17 cellular contexts compared by ENCODE assay signal in the genomic region with DNA sequence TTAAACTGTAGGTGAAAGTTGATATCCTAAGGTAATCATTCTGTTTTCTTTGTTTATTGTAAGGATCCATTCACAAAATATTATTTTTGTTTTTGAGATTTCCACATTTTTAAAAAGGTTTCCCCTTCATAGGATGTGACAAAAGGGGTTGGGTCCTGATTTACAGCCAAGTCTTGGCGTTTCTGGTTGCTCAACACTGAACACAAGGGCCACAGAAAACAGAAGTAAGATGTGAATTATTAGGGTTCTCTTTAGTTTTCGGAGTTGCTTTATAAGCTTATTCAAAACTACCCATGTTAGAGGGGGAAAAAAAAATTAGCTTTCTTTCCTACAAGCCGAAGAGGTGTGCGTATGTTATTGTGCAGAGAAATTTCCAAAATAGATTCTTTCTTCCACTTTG.
"Had no signal": no experiment of that assay in that cellular context is flagged by ENCODE, and none has a peak within 500 bp of the region (broad histone marks: within the 10 kb centered on the region; RNA-seq: fewer than 3 reads in every experiment).

No MANE protein-coding gene starts in this region.

- H3K4me3 Mint-ChIP-seq: activated CD4-positive, alpha-beta memory T cell treated with anti-CD3 and anti-CD28 coated beads for 36 hours; activated CD8-positive, alpha-beta memory T cell treated with anti-CD3 and anti-CD28 coated beads, Interleukin-2, amount 10 ng/mL, durations not matched to agents 7 days and 5 days; activated naive CD4-positive, alpha-beta T cell treated with anti-CD3 and anti-CD28 coated beads, Interleukin-2, amount 10 ng/mL, durations not matched to agents 7 days and 5 days; immature natural killer cell; stimulated activated naive CD8-positive, alpha-beta T cell treated with anti-CD3 and anti-CD28 coated beads, Interleukin-15, amount 100 ng/mL, for 72 hours had no signal

- H3K36me3 Mint-ChIP-seq: activated CD4-positive, alpha-beta memory T cell treated with anti-CD3 and anti-CD28 coated beads for 36 hours; activated CD8-positive, alpha-beta memory T cell treated with anti-CD3 and anti-CD28 coated beads, Interleukin-2, amount 10 ng/mL, durations not matched to agents 7 days and 5 days; activated naive CD4-positive, alpha-beta T cell treated with anti-CD3 and anti-CD28 coated beads, Interleukin-2, amount 10 ng/mL, durations not matched to agents 7 days and 5 days; immature natural killer cell; type B pancreatic cell had no signal

- H3K9me3 Mint-ChIP-seq: activated CD4-positive, alpha-beta memory T cell treated with anti-CD3 and anti-CD28 coated beads for 36 hours; activated naive CD4-positive, alpha-beta T cell treated with anti-CD3 and anti-CD28 coated beads, Interleukin-2, amount 10 ng/mL, durations not matched to agents 7 days and 5 days; activated T-helper 2 cell treated with anti-CD3 and anti-CD28 coated beads, Interferon-gamma antibody, Interleukin-2, Interleukin-4, amounts not matched to agents 10 μg/mL and 5 μg/mL and 100 μg/mL, durations not matched to agents 14 hours and 24 hours and 36 hours; immature natural killer cell; stimulated activated naive CD8-positive, alpha-beta T cell treated with anti-CD3 and anti-CD28 coated beads, Interleukin-15, amount 100 ng/mL, for 72 hours; type B pancreatic cell had no signal

- H3K27ac ChIP-seq: ascending aorta, breast epithelium, epithelial cell of prostate, ovary, right lobe of liver, VCaP had no signal

- H3K4me3 ChIP-seq: ascending aorta, breast epithelium, ovary, right lobe of liver had no signal

- H3K36me3 ChIP-seq: ascending aorta, breast epithelium, ovary, right lobe of liver had no signal

- H3K27ac Mint-ChIP-seq: activated CD4-positive, alpha-beta memory T cell treated with anti-CD3 and anti-CD28 coated beads for 36 hours; activated CD8-positive, alpha-beta memory T cell treated with anti-CD3 and anti-CD28 coated beads, Interleukin-2, amount 10 ng/mL, durations not matched to agents 7 days and 5 days; activated naive CD4-positive, alpha-beta T cell treated with anti-CD3 and anti-CD28 coated beads, Interleukin-2, amount 10 ng/mL, durations not matched to agents 7 days and 5 days; activated T-helper 2 cell treated with anti-CD3 and anti-CD28 coated beads, Interferon-gamma antibody, Interleukin-2, Interleukin-4, amounts not matched to agents 10 μg/mL and 5 μg/mL and 100 μg/mL, durations not matched to agents 14 hours and 24 hours and 36 hours; immature natural killer cell; stimulated activated naive CD8-positive, alpha-beta T cell treated with anti-CD3 and anti-CD28 coated beads, Interleukin-15, amount 100 ng/mL, for 72 hours; type B pancreatic cell had no signal

- DNase-seq: activated CD4-positive, alpha-beta memory T cell treated with anti-CD3 and anti-CD28 coated beads for 36 hours; activated CD4-positive, alpha-beta T cell treated with anti-CD3 and anti-CD28 coated beads for 1 hour; activated CD8-positive, alpha-beta memory T cell treated with anti-CD3 and anti-CD28 coated beads, Interleukin-2, amount 10 ng/mL, durations not matched to agents 7 days and 5 days; activated naive CD4-positive, alpha-beta T cell treated with anti-CD3 and anti-CD28 coated beads, Interleukin-2, amount 10 ng/mL, durations not matched to agents 7 days and 5 days; activated T-cell treated with anti-CD3 and anti-CD28 coated beads, Interleukin-2, amount 50 U/mL, for 1 hour; foreskin melanocyte; immature natural killer cell; ovary; right lobe of liver; stimulated activated naive CD8-positive, alpha-beta T cell treated with anti-CD3 and anti-CD28 coated beads, Interleukin-15, amount 100 ng/mL, for 72 hours; T-helper 9 cell had no signal

- H3K4me1 ChIP-seq: ascending aorta, breast epithelium, right lobe of liver had no signal

- ATAC-seq: activated CD8-positive, alpha-beta memory T cell treated with anti-CD3 and anti-CD28 coated beads, Interleukin-2, amount 10 ng/mL, durations not matched to agents 7 days and 5 days; stimulated activated naive CD8-positive, alpha-beta T cell treated with anti-CD3 and anti-CD28 coated beads, Interleukin-15, amount 100 ng/mL, for 72 hours had no signal

- H3K27me3 ChIP-seq: ascending aorta, ovary, right lobe of liver had no signal
